ENCODE assay signal across 10 cellular contexts in genomic region chr1:78060857-78061563, GRCh38. TPM values are rescaled to one million over a fixed set of nuclear protein-coding genes. Genes with fewer than 3 reads are reported as not detected.
A peak's percentile ranks its signal among the peaks of the same experiment; 100 is the strongest.
DNase-seq lines count a peak whose midpoint lies in the region; ATAC-seq and TF ChIP-seq lines count a peak whose summit lies in the region.
"Had no signal": no experiment of that assay in that cellular context is flagged by ENCODE, and none has a peak within 500 bp of the region (broad histone marks: within the 10 kb centered on the region; RNA-seq: fewer than 3 reads in every experiment).

No MANE protein-coding gene starts in this region.

- H3K27ac Mint-ChIP-seq in activated CD8-positive, alpha-beta T cell treated with anti-CD3 and anti-CD28 coated beads for 36 hours, result no peak overlapping the region
- H3K27ac Mint-ChIP-seq: activated naive CD4-positive, alpha-beta T cell treated with anti-CD3 and anti-CD28 coated beads, Interleukin-2, amount 50 U/mL, for 24 hours had no signal

- no peaks in the 10 kb centered on the region for H3K4me1 Mint-ChIP-seq in activated CD8-positive, alpha-beta T cell treated with anti-CD3 and anti-CD28 coated beads for 36 hours (ENCODE audit: low read depth)
- H3K4me1 Mint-ChIP-seq: activated naive CD4-positive, alpha-beta T cell treated with anti-CD3 and anti-CD28 coated beads, Interleukin-2, amount 50 U/mL, for 24 hours had no signal

- no peak overlapping the region for H3K4me2 ChIP-seq in SK-N-SH

- no peaks in the 10 kb centered on the region for H3K9me2 ChIP-seq in SK-N-SH

- DNase-seq in SKM-1 treated with dmso at 0.1 percent for 144 hours (lab: John Stamatoyannopoulos, UW; ENCODE audit: unreplicated experiment) (peak; percentile 5), SKM-1 (lab: John Stamatoyannopoulos, UW; ENCODE audit: unreplicated experiment) (no peak), SK-N-SH (no peak), stromal cell of bone marrow (ENCODE audit: low read depth) (peak; percentile 34), GM19238 (ENCODE audit: insufficient read length, low spot score) (no peak), NCI-H2029 (lab: John Stamatoyannopoulos, UW) (no peak)
- no peak for DNase-seq in activated CD8-positive, alpha-beta T cell treated with anti-CD3 and anti-CD28 coated beads for 36 hours
- DNase-seq: NCI-H2081 treated with DMSO at 0.1 percent for 48 hours had no signal

- peak overlapping the region in 1 of 2 experiments; percentile 56; a peak in 2 of 4 replicates for H3K27ac ChIP-seq in SK-N-SH (ENCODE audit: low read depth in 2 of 2, low read length in 1 of 2)

- H3K4me3 ChIP-seq in SK-N-SH (ENCODE audit: low read depth in 2 of 2, low read length in 1 of 2), result no peak overlapping the region

- peaks cover 4% of the 10 kb centered on the region for H3K27me3 Mint-ChIP-seq in activated CD8-positive, alpha-beta T cell treated with anti-CD3 and anti-CD28 coated beads for 36 hours

- H3K36me3 ChIP-seq in SK-N-SH (replicated peaks in 1 of 2; ENCODE audit: control insufficient read depth in 1 of 2, insufficient read depth in 2 of 2, low read length in 1 of 2), result no peaks in the 10 kb centered on the region

- no peaks in the 10 kb centered on the region for H3K4me1 ChIP-seq in SK-N-SH (ENCODE audit: control insufficient read depth in 1 of 2, insufficient read depth in 2 of 2, low read depth in 1 of 2, low read length in 1 of 2)

- peak; percentile 85 for ATAC-seq in HG02938 (IDR thresholded peaks at IDR 0.05; ENCODE audit: unreplicated experiment)
- ATAC-seq in activated CD8-positive, alpha-beta T cell treated with anti-CD3 and anti-CD28 coated beads for 36 hours, result no peak

- no peak overlapping the region for H2AFZ ChIP-seq in SK-N-SH (ENCODE audit: low read depth)

- peak; percentile 15; the same call in 1 of the 2 replicates for TF ChIP-seq CTCF in SK-N-SH (IDR thresholded peaks at IDR 0.05)
- no peak for TF ChIP-seq CTCF in activated CD8-positive, alpha-beta T cell treated with anti-CD3 and anti-CD28 coated beads for 36 hours (IDR thresholded peaks at IDR 0.05)

- POLR2A ChIA-PET in SK-N-SH (lab: Yijun Ruan, JAX), result no interaction called here
- POLR2A ChIA-PET in activated CD8-positive, alpha-beta T cell treated with anti-CD3 and anti-CD28 coated beads for 36 hours (lab: Charles Lee), result no interaction called here

- no peaks in the 10 kb centered on the region for H4K20me1 ChIP-seq in SK-N-SH (ENCODE audit: insufficient read depth)

- no peak overlapping the region for H3K9ac ChIP-seq in SK-N-SH

- no peaks in the 10 kb centered on the region for H3K27me3 ChIP-seq in SK-N-SH (ENCODE audit: insufficient read depth)

- TF ChIP-seq EP300 in SK-N-SH (IDR thresholded peaks at IDR 0.05; ENCODE audit: borderline replicate concordance in 1 of 2, low read depth in 1 of 2, low read length in 1 of 2), result no peak

- H3K36me3 Mint-ChIP-seq in activated CD8-positive, alpha-beta T cell treated with anti-CD3 and anti-CD28 coated beads for 36 hours (ENCODE audit: low read depth), result no peaks in the 10 kb centered on the region
- H3K36me3 Mint-ChIP-seq: activated naive CD4-positive, alpha-beta T cell treated with anti-CD3 and anti-CD28 coated beads, Interleukin-2, amount 50 U/mL, for 24 hours had no signal

- WGBS in SK-N-SH (ENCODE audit: low lambda C conversion rate), result 87% methylated on average over 4 of the region's 4 CpGs

- no peak for TF ChIP-seq RAD21 in SK-N-SH (IDR thresholded peaks at IDR 0.05; ENCODE audit: low read length)

- no peak overlapping the region for H3K4me3 Mint-ChIP-seq in activated CD8-positive, alpha-beta T cell treated with anti-CD3 and anti-CD28 coated beads for 36 hours
- H3K4me3 Mint-ChIP-seq: activated naive CD4-positive, alpha-beta T cell treated with anti-CD3 and anti-CD28 coated beads, Interleukin-2, amount 50 U/mL, for 24 hours had no signal

- H3K9me3 ChIP-seq in SK-N-SH, result no peaks in the 10 kb centered on the region

- intact Hi-C loops in activated CD8-positive, alpha-beta T cell treated with anti-CD3 and anti-CD28 coated beads for 36 hours (cut with micrococcal nuclease), result no loop called here

- no peaks in the 10 kb centered on the region for H3K9me3 Mint-ChIP-seq in activated CD8-positive, alpha-beta T cell treated with anti-CD3 and anti-CD28 coated beads for 36 hours
- H3K9me3 Mint-ChIP-seq: activated naive CD4-positive, alpha-beta T cell treated with anti-CD3 and anti-CD28 coated beads, Interleukin-2, amount 50 U/mL, for 24 hours had no signal

- H3F3A ChIP-seq in SK-N-SH (replicated peaks; ENCODE audit: insufficient read depth), result peaks cover 3% of the 10 kb centered on the region

- H3K79me2 ChIP-seq in SK-N-SH (ENCODE audit: insufficient read depth), result no peaks in the 10 kb centered on the region

- CTCF ChIA-PET in SK-N-SH (lab: Yijun Ruan, JAX), result interaction anchor here (1.0 kb wide), 1 partner anchor 37 kb away, joined by 3 read pairs; no protein-coding TSS in a partner anchor
- CTCF ChIA-PET in activated CD8-positive, alpha-beta T cell treated with anti-CD3 and anti-CD28 coated beads for 36 hours (lab: Charles Lee), result no interaction called here

TF ChIP-seq in SK-N-SH, 30 proteins besides CTCF, POLR2A, EP300 and RAD21:
- TF ChIP-seq USF2 (IDR thresholded peaks at IDR 0.05; ENCODE audit: borderline replicate concordance, low read depth, low read length) (no peak), MXI1 (IDR thresholded peaks at IDR 0.05; ENCODE audit: low read depth, low read length) (no peak), MEF2A (IDR thresholded peaks at IDR 0.05; ENCODE audit: borderline replicate concordance, low read depth) (no peak), YY1 (IDR thresholded peaks at IDR 0.05; ENCODE audit: low read depth) (no peak), GABPA (IDR thresholded peaks at IDR 0.05; ENCODE audit: low read depth) (no peak)

RNA-seq across cellular contexts. Expression of gene GIPC2, which starts 15.2 kb away (rescaled TPM):
- 0.02 TPM in 1 of 2 replicates, not detected in the other for polyA plus RNA-seq in SK-N-SH (2012; rRNA removed)
- 0.04 TPM in 2 replicates for polyA plus RNA-seq in SK-N-SH (2012; cell fraction: cytosol; rRNA removed)
- polyA plus RNA-seq in SK-N-SH (2012; cell fraction: nucleus; rRNA removed), result not detected in 2 replicates
- total RNA-seq in activated CD8-positive, alpha-beta T cell treated with anti-CD3 and anti-CD28 coated beads for 36 hours, result under 1 TPM; 0.18 to 0.41 TPM

RNA-seq across cellular contexts. Expression of gene DNAJB4, which starts 56.3 kb away (rescaled TPM):
- 13.5 and 17.5 TPM in 2 replicates for polyA plus RNA-seq in SK-N-SH (2012; rRNA removed)
- 20.2 and 24.3 TPM in 2 replicates for polyA plus RNA-seq in SK-N-SH (2012; cell fraction: cytosol; rRNA removed)
- polyA plus RNA-seq in SK-N-SH (2012; cell fraction: nucleus; rRNA removed), result 7.3 and 18.3 TPM in 2 replicates
- total RNA-seq in activated CD8-positive, alpha-beta T cell treated with anti-CD3 and anti-CD28 coated beads for 36 hours, result 10 to 100 TPM in 1 of 2 experiments, 1 to 10 TPM in 1; 9.7 to 12.0 TPM

Comparison
In these comparisons a context has a peak if more than half of its experiments do, and no peak if none do; other contexts are left out.
1. DNase-seq: peak in SKM-1 treated with dmso at 0.1 percent for 144 hours (single experiment) and stromal cell of bone marrow (single experiment); none in SKM-1 (single experiment), SK-N-SH (single experiment), activated CD8-positive, alpha-beta T cell treated with anti-CD3 and anti-CD28 coated beads for 36 hours (single experiment), GM19238 (single experiment) and NCI-H2029 (single experiment).